In the genomic region with DNA sequence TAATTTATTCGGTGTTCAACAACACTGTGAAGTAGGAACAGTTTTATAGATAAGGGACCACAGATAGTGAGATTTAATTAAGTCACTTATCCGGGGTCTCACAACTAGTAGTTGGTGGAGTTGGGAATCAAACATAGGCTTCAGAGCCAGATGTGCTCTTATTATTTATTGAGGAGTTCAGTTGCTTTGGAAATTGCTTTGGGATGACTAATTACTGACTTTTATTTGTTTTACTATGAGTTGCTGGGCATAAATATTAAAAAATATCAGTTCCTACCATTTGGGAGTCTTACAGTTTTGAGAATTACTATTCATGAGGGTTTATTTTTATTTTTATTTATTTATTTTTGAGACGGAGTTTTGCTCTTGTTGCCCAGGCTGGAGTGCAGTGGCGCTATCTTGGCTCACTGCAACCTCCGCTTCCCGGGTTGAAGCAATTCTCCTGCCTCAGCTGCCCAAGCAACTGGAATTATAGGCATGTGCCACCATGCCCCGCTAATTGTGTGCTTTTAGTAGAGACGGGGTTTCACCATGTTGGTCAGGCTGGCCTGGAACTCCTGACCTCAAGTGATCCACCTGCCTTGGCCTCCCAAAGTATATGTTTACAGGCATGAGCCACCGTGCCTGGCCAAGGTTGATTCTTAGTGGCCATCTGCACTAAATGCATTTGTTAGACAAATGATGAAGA, we compare ENCODE assay signal across 16 cellular contexts. TPM values are rescaled to one million over a fixed set of nuclear protein-coding genes. Genes with fewer than 3 reads are reported as not detected.
DNase-seq lines count a peak whose midpoint lies in the region; ATAC-seq, FAIRE-seq and TF ChIP-seq lines count a peak whose summit lies in the region.
"Had no signal": no experiment of that assay in that cellular context is flagged by ENCODE, and none has a peak within 500 bp of the region (broad histone marks: within the 10 kb centered on the region; RNA-seq: fewer than 3 reads in every experiment).

No MANE protein-coding gene starts in this region.

- BruUV-seq in PC-3 (replicated peaks; lab: Mats Ljungman, UMichigan): no TSS peak

- no peaks in the 10 kb centered on the region for H3K9me3 Mint-ChIP-seq in CD8-positive, alpha-beta T cell
- H3K9me3 Mint-ChIP-seq: dendritic cell treated with granulocyte-macrophage colony-stimulating factor and Interleukin-4, amounts not matched to agents 40 ng/mL and 50 ng/mL, for 4 days had no signal

- intact Hi-C loops in CD8-positive, alpha-beta T cell (cut with DNase I, micrococcal nuclease): no loop called here
- intact Hi-C loops in PC-3 (cut with micrococcal nuclease): no loop called here

- no peaks in the 10 kb centered on the region for H3K9me2 ChIP-seq in PC-3 (replicated peaks; ENCODE audit: low read length)

- H3K36me3 ChIP-seq in CD8-positive, alpha-beta T cell (ENCODE audit: insufficient read depth, low read length): no peaks in the 10 kb centered on the region
- H3K36me3 ChIP-seq in PC-3 (ENCODE audit: low read depth, low read length) (peaks cover 11% of the 10 kb centered on the region), skeletal muscle tissue (ENCODE audit: control insufficient read depth in 3 of 3, insufficient read depth in 3 of 3, low read length in 3 of 3) (no peaks in the 10 kb centered on the region)
- H3K36me3 ChIP-seq: uterus had no signal

- CTCF ChIA-PET in CD8-positive, alpha-beta T cell (lab: Charles Lee): interaction anchor here (1.4 kb wide), 1 partner anchor 34 kb away, joined by 5 read pairs; no protein-coding TSS in a partner anchor
- CTCF ChIA-PET in PC-3 (lab: Charles Lee): no interaction called here

- H3K4me2 ChIP-seq in PC-3 (ENCODE audit: low read length): peak overlapping the region; percentile 67

- no peaks in the 10 kb centered on the region for H3K27me3 ChIP-seq in CD8-positive, alpha-beta T cell (ENCODE audit: insufficient read depth, low read length)
- H3K27me3 ChIP-seq in PC-3 (ENCODE audit: low read length): no peaks in the 10 kb centered on the region
- no peaks in the 10 kb centered on the region for H3K27me3 ChIP-seq in skeletal muscle tissue (ENCODE audit: control insufficient read depth in 3 of 3, insufficient read depth in 3 of 3, low read length in 3 of 3)
- H3K27me3 ChIP-seq: foreskin keratinocyte, uterus had no signal

- no peak overlapping the region for H3K4me3 Mint-ChIP-seq in CD8-positive, alpha-beta T cell
- H3K4me3 Mint-ChIP-seq: dendritic cell treated with granulocyte-macrophage colony-stimulating factor and Interleukin-4, amounts not matched to agents 40 ng/mL and 50 ng/mL, for 4 days had no signal

- peaks cover 51% of the 10 kb centered on the region for H4K20me1 ChIP-seq in PC-3 (ENCODE audit: low read length)

- DNase-seq in CD8-positive, alpha-beta T cell: no peak
- DNase-seq in PC-3 (peak; percentile 76), fibroblast of mammary gland (ENCODE audit: low read depth) (peak; percentile 45), frontal cortex (ENCODE audit: low spot score in 2 of 2) (no peak), D721Med (ENCODE audit: insufficient read length, low spot score) (no peak)
- DNase-seq: activated T-cell treated with anti-CD3 and anti-CD28 coated beads, Interleukin-2, amount 50 U/mL, for 1 hour; foreskin keratinocyte; midbrain; NCI-H146; OCI-M1; T-helper 1 cell; uterus had no signal

- no peaks in the 10 kb centered on the region for H3K9me3 ChIP-seq in CD8-positive, alpha-beta T cell (ENCODE audit: low read length)
- H3K9me3 ChIP-seq in PC-3 (ENCODE audit: low read length): no peaks in the 10 kb centered on the region
- H3K9me3 ChIP-seq in skeletal muscle tissue (ENCODE audit: control insufficient read depth in 3 of 3, low read length in 3 of 3): no peaks in the 10 kb centered on the region
- H3K9me3 ChIP-seq: uterus had no signal

- H3K27ac Mint-ChIP-seq in CD8-positive, alpha-beta T cell: peak overlapping the region; percentile 18
- H3K27ac Mint-ChIP-seq: dendritic cell treated with granulocyte-macrophage colony-stimulating factor and Interleukin-4, amounts not matched to agents 40 ng/mL and 50 ng/mL, for 4 days had no signal

- peaks cover 44% of the 10 kb centered on the region for H3K36me3 Mint-ChIP-seq in CD8-positive, alpha-beta T cell

- H3K79me2 ChIP-seq in PC-3 (ENCODE audit: low read length): peaks cover 97% of the 10 kb centered on the region

- H3K9ac ChIP-seq in PC-3 (ENCODE audit: low read length): peak overlapping the region; percentile 17; the same call in 1 of the 2 replicates
- peak overlapping the region in 1 of 3 donors; percentile 50 for H3K9ac ChIP-seq in skeletal muscle tissue (ENCODE audit: low read depth in 1 of 3, low read length in 3 of 3)

- no peak overlapping the region for H3K27ac ChIP-seq in CD8-positive, alpha-beta T cell (ENCODE audit: low read depth, low read length)
- H3K27ac ChIP-seq in PC-3 (ENCODE audit: low read length) (peak overlapping the region; percentile 75), skeletal muscle tissue (ENCODE audit: low read depth, low read length) (peak overlapping the region; percentile 43)
- H3K27ac ChIP-seq: foreskin keratinocyte had no signal

- no peaks in the 10 kb centered on the region for H3K27me3 Mint-ChIP-seq in CD8-positive, alpha-beta T cell (ENCODE audit: low read depth)
- H3K27me3 Mint-ChIP-seq: dendritic cell treated with granulocyte-macrophage colony-stimulating factor and Interleukin-4, amounts not matched to agents 40 ng/mL and 50 ng/mL, for 4 days had no signal

- H2AFZ ChIP-seq in PC-3 (ENCODE audit: low read length): no peak overlapping the region

- POLR2A ChIA-PET in CD8-positive, alpha-beta T cell (lab: Charles Lee): no interaction called here
- POLR2A ChIA-PET in PC-3 (lab: Charles Lee; ENCODE audit: unreplicated experiment): no interaction called here

- ATAC-seq in CD8-positive, alpha-beta T cell: no peak
- ATAC-seq in PC-3 (peak; percentile 71), GM19397 (IDR thresholded peaks at IDR 0.05; ENCODE audit: unreplicated experiment) (no peak)
- ATAC-seq: foreskin keratinocyte had no signal

- H3K4me1 Mint-ChIP-seq in CD8-positive, alpha-beta T cell (ENCODE audit: low read depth): peaks cover 71% of the 10 kb centered on the region

- TF ChIP-seq CTCF in CD8-positive, alpha-beta T cell (IDR thresholded peaks at IDR 0.05): no peak
- TF ChIP-seq CTCF in PC-3 (conservative IDR thresholded peaks at IDR 0.05; ENCODE audit: low read depth, low read length) (no peak), fibroblast of mammary gland (conservative IDR thresholded peaks at IDR 0.05; ENCODE audit: control insufficient read depth, insufficient read depth, low read depth, low read length) (no peak), D721Med (IDR thresholded peaks at IDR 0.05; ENCODE audit: insufficient read depth, missing control alignments) (no peak)

- H3K4me3 ChIP-seq in CD8-positive, alpha-beta T cell (ENCODE audit: low read depth, low read length): no peak overlapping the region
- H3K4me3 ChIP-seq in PC-3 (ENCODE audit: low read length) (peak overlapping the region; percentile 28; the same call in 1 of the 2 replicates), fibroblast of mammary gland (ENCODE audit: control insufficient read depth, low read depth, low read length) (no peak overlapping the region), skeletal muscle tissue (ENCODE audit: low read length in 3 of 3) (no peak overlapping the region)
- H3K4me3 ChIP-seq: uterus had no signal

- FAIRE-seq in frontal cortex (lab: Jason Lieb, UNC): no peak
- FAIRE-seq in D721Med (lab: Jason Lieb, UNC): no peak
- FAIRE-seq: H1 had no signal

- H3K4me1 ChIP-seq in CD8-positive, alpha-beta T cell (ENCODE audit: insufficient read depth, low read length): peaks cover 27% of the 10 kb centered on the region
- H3K4me1 ChIP-seq in PC-3 (ENCODE audit: insufficient read depth, low read length) (peaks cover 46% of the 10 kb centered on the region), skeletal muscle tissue (ENCODE audit: control insufficient read depth in 3 of 3, insufficient read depth in 3 of 3, low read length in 3 of 3) (peaks cover 41 to 61% (median 61%) of the 10 kb centered on the region in 3 donors)

- peaks cover 17% of the 10 kb centered on the region for H3F3A ChIP-seq in PC-3 (ENCODE audit: low read length, unreplicated experiment)

RNA-seq across cellular contexts. Expression of a gene that starts 27.7 kb away (rescaled TPM):
- 10 to 100 TPM; 83.2 to 88.4 TPM for total RNA-seq in CD8-positive, alpha-beta T cell
- total RNA-seq in PC-3 (2014; rRNA removed) (55.7 and 67.0 TPM in 2 replicates), skeletal muscle tissue (51.7 TPM), frontal cortex (80.3 TPM)

RNA-seq across cellular contexts. Expression of a gene that starts 54.2 kb away (rescaled TPM):
- 1 to 10 TPM; 2.1 to 2.2 TPM for total RNA-seq in CD8-positive, alpha-beta T cell
- 11.3 and 16.4 TPM in 2 replicates for total RNA-seq in PC-3 (2014; rRNA removed)
- total RNA-seq in skeletal muscle tissue: 0.52 TPM
- 0.82 TPM for total RNA-seq in frontal cortex

Comparison
In these comparisons a context has a peak if more than half of its experiments do, and no peak if none do; other contexts are left out.
1. DNase-seq: peak in PC-3 (single experiment) and fibroblast of mammary gland (single experiment); none in CD8-positive, alpha-beta T cell (0 of 7), frontal cortex (0 of 2) and D721Med (single experiment).